14 cellular contexts compared by ENCODE assay signal in the genomic region with DNA sequence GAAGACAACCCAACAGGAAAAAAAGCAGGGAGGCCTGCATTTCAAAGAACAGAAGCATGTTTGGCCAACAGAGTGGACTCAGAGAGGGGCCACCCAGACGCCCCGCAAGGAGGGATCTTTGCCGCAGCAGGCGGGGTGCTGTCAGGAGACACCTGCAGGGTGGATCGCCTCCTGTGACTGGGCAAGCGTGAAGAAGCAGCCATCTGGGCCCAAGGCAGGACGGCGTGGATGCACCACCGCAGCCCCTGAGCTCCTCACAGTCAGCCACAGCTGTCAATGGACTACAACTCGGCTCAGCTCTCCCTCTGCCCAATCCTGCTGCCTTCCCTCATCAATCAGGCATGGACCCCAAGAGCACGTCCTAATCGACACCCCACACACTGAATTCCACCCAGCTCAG. TPM values are rescaled to one million over a fixed set of nuclear protein-coding genes. Genes with fewer than 3 reads are reported as not detected.
DNase-seq lines count a peak whose midpoint lies in the region; ATAC-seq and TF ChIP-seq lines count a peak whose summit lies in the region.
"Had no signal": no experiment of that assay in that cellular context is flagged by ENCODE, and none has a peak within 500 bp of the region (broad histone marks: within the 10 kb centered on the region; RNA-seq: fewer than 3 reads in every experiment).

No MANE protein-coding gene starts in this region.

- H3K4me3 Mint-ChIP-seq in glutamatergic neuron (ENCODE audit: unreplicated experiment) (no peak overlapping the region), chondrocyte (ENCODE audit: unreplicated experiment) (no peak overlapping the region)
- no peak overlapping the region for H3K4me3 Mint-ChIP-seq in stimulated activated memory B cell treated with anti-CD40 and anti-IgM and Interleukin-4, amounts not matched to agents 10 μg/mL and 1 μg/mL and 100 μg/mL, for 72 hours
- H3K4me3 Mint-ChIP-seq: CD4-positive, alpha-beta T cell had no signal

- ATAC-seq in stimulated activated memory B cell treated with anti-CD40 and anti-IgM and Interleukin-4, amounts not matched to agents 10 μg/mL and 1 μg/mL and 100 μg/mL, for 72 hours = no peak

- H3K27ac Mint-ChIP-seq in glutamatergic neuron (ENCODE audit: unreplicated experiment) (peak overlapping the region; percentile 82), chondrocyte (ENCODE audit: unreplicated experiment) (no peak overlapping the region)
- no peak overlapping the region for H3K27ac Mint-ChIP-seq in stimulated activated memory B cell treated with anti-CD40 and anti-IgM and Interleukin-4, amounts not matched to agents 10 μg/mL and 1 μg/mL and 100 μg/mL, for 72 hours
- H3K27ac Mint-ChIP-seq: CD4-positive, alpha-beta T cell had no signal

- peaks cover 7% of the 10 kb centered on the region for H3K9me3 Mint-ChIP-seq in glutamatergic neuron (ENCODE audit: unreplicated experiment)
- peaks cover 6% of the 10 kb centered on the region for H3K9me3 Mint-ChIP-seq in chondrocyte (ENCODE audit: low read depth)
- H3K9me3 Mint-ChIP-seq in stimulated activated memory B cell treated with anti-CD40 and anti-IgM and Interleukin-4, amounts not matched to agents 10 μg/mL and 1 μg/mL and 100 μg/mL, for 72 hours = peaks cover 3% of the 10 kb centered on the region

- DNase-seq in DMS 273 (lab: John Stamatoyannopoulos, UW; ENCODE audit: unreplicated experiment) (peak; percentile 66), DMS 273 treated with DMSO at 0.1 percent for 48 hours (lab: John Stamatoyannopoulos, UW) (no peak), COLO668 (lab: John Stamatoyannopoulos, UW; ENCODE audit: unreplicated experiment) (peak; percentile 50), NCI-H524 (lab: John Stamatoyannopoulos, UW) (peak; percentile 80 to 92), glutamatergic neuron (peak; percentile 58), chondrocyte (ENCODE audit: low spot score) (no peak), SIG-M5 (lab: John Stamatoyannopoulos, UW) (no peak)
- DNase-seq: AML-193; C1 segment of cervical spinal cord; CD4-positive, alpha-beta T cell; DMS53; GF-D8; H7 had no signal

- H3K36me3 Mint-ChIP-seq in glutamatergic neuron (ENCODE audit: unreplicated experiment) = no peaks in the 10 kb centered on the region
- H3K36me3 Mint-ChIP-seq in chondrocyte (ENCODE audit: low read depth) = no peaks in the 10 kb centered on the region
- H3K36me3 Mint-ChIP-seq in stimulated activated memory B cell treated with anti-CD40 and anti-IgM and Interleukin-4, amounts not matched to agents 10 μg/mL and 1 μg/mL and 100 μg/mL, for 72 hours = no peaks in the 10 kb centered on the region

- TF ChIP-seq CTCF in glutamatergic neuron (IDR thresholded peaks at IDR 0.05; ENCODE audit: partially characterized antibody, unreplicated experiment) (no peak), chondrocyte (IDR thresholded peaks at IDR 0.05) (no peak)

- H3K4me1 Mint-ChIP-seq in glutamatergic neuron (ENCODE audit: low read depth, unreplicated experiment) (peaks cover 23% of the 10 kb centered on the region), chondrocyte (ENCODE audit: low read depth) (no peaks in the 10 kb centered on the region)
- peaks cover 6% of the 10 kb centered on the region for H3K4me1 Mint-ChIP-seq in stimulated activated memory B cell treated with anti-CD40 and anti-IgM and Interleukin-4, amounts not matched to agents 10 μg/mL and 1 μg/mL and 100 μg/mL, for 72 hours

- H3K27me3 Mint-ChIP-seq in glutamatergic neuron (ENCODE audit: unreplicated experiment) (peaks cover 18% of the 10 kb centered on the region), chondrocyte (ENCODE audit: low read depth) (peaks cover 36% of the 10 kb centered on the region)
- H3K27me3 Mint-ChIP-seq in stimulated activated memory B cell treated with anti-CD40 and anti-IgM and Interleukin-4, amounts not matched to agents 10 μg/mL and 1 μg/mL and 100 μg/mL, for 72 hours = peaks cover 75% of the 10 kb centered on the region

RNA-seq across cellular contexts. Expression of gene MAN2B2, which starts 32.0 kb away (rescaled TPM):
- total RNA-seq in glutamatergic neuron (ENCODE audit: unreplicated experiment) (15.5 TPM), chondrocyte (36.7 to 46.4 TPM (median 44.1 TPM) in 3 replicates)

Comparison
In these comparisons a context has a peak if more than half of its experiments do, and no peak if none do; other contexts are left out.
1. DNase-seq: peak in DMS 273 (single experiment), COLO668 (single experiment), NCI-H524 (2 of 2) and glutamatergic neuron (single experiment); none in DMS 273 treated with DMSO at 0.1 percent for 48 hours (single experiment), chondrocyte (single experiment) and SIG-M5 (single experiment).